Comparison of ENCODE assay signal across 17 cellular contexts in genomic region chr12:132838464-132839080, GRCh38. TPM values are rescaled to one million over a fixed set of nuclear protein-coding genes. Genes with fewer than 3 reads are reported as not detected.
A peak's percentile ranks its signal among the peaks of the same experiment; 100 is the strongest.
DNase-seq lines count a peak whose midpoint lies in the region; ATAC-seq, FAIRE-seq and TF ChIP-seq lines count a peak whose summit lies in the region.
"Had no signal": no experiment of that assay in that cellular context is flagged by ENCODE, and none has a peak within 500 bp of the region (broad histone marks: within the 10 kb centered on the region; RNA-seq: fewer than 3 reads in every experiment).

No MANE protein-coding gene starts in this region.

- POLR2A ChIA-PET in CD8-positive, alpha-beta T cell (lab: Charles Lee), result interaction anchor here (0.9 to 2.6 kb wide), 5 partner anchors 9 to 66 kb away, joined by 3 to 15 read pairs (median 3); partner anchors contain the start of genes CHFR and GOLGA3

- ATAC-seq in CD8-positive, alpha-beta T cell, result no peak
- ATAC-seq in SK-N-SH treated with all-trans-retinoic acid at 6 μM for 48 hours, result peak; percentile 37
- peak in 6 of 8 donors; percentile 16 to 51 (median 24) for ATAC-seq in heart right ventricle
- peak; percentile 45 for ATAC-seq in sciatic nerve
- no peak for ATAC-seq in stimulated activated naive CD8-positive, alpha-beta T cell treated with anti-CD3 and anti-CD28 coated beads, Interleukin-15, amount 100 ng/mL, for 72 hours
- ATAC-seq: GM12878, HCT116 had no signal

- no peak for TF ChIP-seq CTCF in CD8-positive, alpha-beta T cell (IDR thresholded peaks at IDR 0.05)
- TF ChIP-seq CTCF in heart right ventricle (IDR thresholded peaks at IDR 0.05), result no peak
- TF ChIP-seq CTCF in D721Med (IDR thresholded peaks at IDR 0.05; ENCODE audit: insufficient read depth, missing control alignments), result no peak

- no peaks in the 10 kb centered on the region for H3K27me3 Mint-ChIP-seq in CD8-positive, alpha-beta T cell (ENCODE audit: low read depth)
- peaks cover 0 to 3% (median 0%) of the 10 kb centered on the region in 3 donors for H3K27me3 Mint-ChIP-seq in immature natural killer cell (ENCODE audit: low read depth in 3 of 3)
- no peaks in the 10 kb centered on the region for H3K27me3 Mint-ChIP-seq in stimulated activated naive CD8-positive, alpha-beta T cell treated with anti-CD3 and anti-CD28 coated beads, Interleukin-15, amount 100 ng/mL, for 72 hours

- no peak overlapping the region for H3K27ac ChIP-seq in CD8-positive, alpha-beta T cell (ENCODE audit: low read depth, low read length)
- peak overlapping the region in 8 of 10 donors; percentile 6 to 71 (median 52) for H3K27ac ChIP-seq in heart right ventricle
- H3K27ac ChIP-seq: pancreas, PC-9 had no signal

- DNase-seq in CD8-positive, alpha-beta T cell, result no peak
- DNase-seq in heart right ventricle (no peak), sciatic nerve (ENCODE audit: low spot score) (no peak), cerebellum (ENCODE audit: low spot score) (no peak), immature natural killer cell (no peak), D721Med (ENCODE audit: insufficient read length, low spot score) (no peak)
- no peak for DNase-seq in stimulated activated naive CD8-positive, alpha-beta T cell treated with anti-CD3 and anti-CD28 coated beads, Interleukin-15, amount 100 ng/mL, for 72 hours
- DNase-seq: dermis blood vessel endothelial cell, EL, Karpas-422, mammary epithelial cell, NCI-H510A treated with DMSO at 0.1 percent for 48 hours, pancreas, PC-9 had no signal

- no peak for FAIRE-seq in D721Med (lab: Jason Lieb, UNC)
- FAIRE-seq: GM12878, pancreas had no signal

- peaks cover 23% of the 10 kb centered on the region for H3K36me3 ChIP-seq in CD8-positive, alpha-beta T cell (ENCODE audit: insufficient read depth, low read length)
- peaks cover 0 to 66% (median 28%) of the 10 kb centered on the region in 9 donors for H3K36me3 ChIP-seq in heart right ventricle

- H3K4me1 Mint-ChIP-seq in CD8-positive, alpha-beta T cell (ENCODE audit: low read depth), result peaks cover 38% of the 10 kb centered on the region
- peaks cover 6 to 21% of the 10 kb centered on the region in 2 donors for H3K4me1 Mint-ChIP-seq in immature natural killer cell
- peaks cover 57% of the 10 kb centered on the region for H3K4me1 Mint-ChIP-seq in stimulated activated naive CD8-positive, alpha-beta T cell treated with anti-CD3 and anti-CD28 coated beads, Interleukin-15, amount 100 ng/mL, for 72 hours

- 86 to 87% methylated on average over 16 of the region's 16 CpGs for WGBS in heart right ventricle, 2 donors

- H3K27me3 ChIP-seq in CD8-positive, alpha-beta T cell (ENCODE audit: insufficient read depth, low read length), result no peaks in the 10 kb centered on the region
- no peaks in the 10 kb centered on the region for H3K27me3 ChIP-seq in heart right ventricle
- H3K27me3 ChIP-seq: pancreas had no signal

- H3K9me3 ChIP-seq in CD8-positive, alpha-beta T cell (ENCODE audit: low read length), result no peaks in the 10 kb centered on the region
- no peaks in the 10 kb centered on the region for H3K9me3 ChIP-seq in heart right ventricle
- H3K9me3 ChIP-seq: pancreas had no signal

- H3K27ac Mint-ChIP-seq in CD8-positive, alpha-beta T cell, result peak overlapping the region; percentile 68
- peak overlapping the region in 1 of 6 donors; percentile 35 for H3K27ac Mint-ChIP-seq in immature natural killer cell
- H3K27ac Mint-ChIP-seq in stimulated activated naive CD8-positive, alpha-beta T cell treated with anti-CD3 and anti-CD28 coated beads, Interleukin-15, amount 100 ng/mL, for 72 hours, result peak overlapping the region in 1 of 2 donors; percentile 42

- no peaks in the 10 kb centered on the region for H3K9me3 Mint-ChIP-seq in CD8-positive, alpha-beta T cell
- H3K9me3 Mint-ChIP-seq in immature natural killer cell, result no peaks in the 10 kb centered on the region
- H3K9me3 Mint-ChIP-seq in stimulated activated naive CD8-positive, alpha-beta T cell treated with anti-CD3 and anti-CD28 coated beads, Interleukin-15, amount 100 ng/mL, for 72 hours, result no peaks in the 10 kb centered on the region

- H3K4me3 ChIP-seq in CD8-positive, alpha-beta T cell (ENCODE audit: low read depth, low read length), result no peak overlapping the region
- no peak overlapping the region for H3K4me3 ChIP-seq in heart right ventricle
- H3K4me3 ChIP-seq: GM12878, pancreas, PC-9 had no signal

- H3K4me3 Mint-ChIP-seq in CD8-positive, alpha-beta T cell, result no peak overlapping the region
- H3K4me3 Mint-ChIP-seq in immature natural killer cell, result no peak overlapping the region
- no peak overlapping the region for H3K4me3 Mint-ChIP-seq in stimulated activated naive CD8-positive, alpha-beta T cell treated with anti-CD3 and anti-CD28 coated beads, Interleukin-15, amount 100 ng/mL, for 72 hours

- H3K36me3 Mint-ChIP-seq in CD8-positive, alpha-beta T cell, result peaks cover 40% of the 10 kb centered on the region
- H3K36me3 Mint-ChIP-seq in immature natural killer cell, result peaks cover 11 to 26% (median 19%) of the 10 kb centered on the region in 3 donors

- intact Hi-C loops in CD8-positive, alpha-beta T cell (cut with DNase I, micrococcal nuclease), result loop anchor here (5.0 kb wide), 1 partner anchor 34 kb away; no protein-coding TSS in a partner anchor
- intact Hi-C loops in heart right ventricle (cut with DNase I) (no loop called here), sciatic nerve (cut with DNase I) (no loop called here)

- H3K4me1 ChIP-seq in CD8-positive, alpha-beta T cell (ENCODE audit: insufficient read depth, low read length), result peaks cover 42% of the 10 kb centered on the region
- H3K4me1 ChIP-seq in heart right ventricle, result peaks cover 0 to 13% (median 0%) of the 10 kb centered on the region in 9 donors
- H3K4me1 ChIP-seq: pancreas had no signal

- CTCF ChIA-PET in CD8-positive, alpha-beta T cell (lab: Charles Lee), result interaction anchor here (1.1 to 1.2 kb wide), 2 partner anchors 9 to 10 kb away, joined by 3 to 4 read pairs; partner anchors contain the start of gene GOLGA3

TF ChIP-seq in SK-N-SH treated with all-trans-retinoic acid at 6 μM for 48 hours, 23 proteins besides CTCF, POLR2A, EP300 and RAD21:
- no peak for TF ChIP-seq ESRRG (CRISPR knock-in tag; IDR thresholded peaks at IDR 0.05)
- TF ChIP-seq TOX (CRISPR knock-in tag; IDR thresholded peaks at IDR 0.05; ENCODE audit: borderline replicate concordance), result no peak
- TF ChIP-seq ZC3H10 (CRISPR knock-in tag; IDR thresholded peaks at IDR 0.05), result no peak
- no peak for TF ChIP-seq TSHZ2 (CRISPR knock-in tag; IDR thresholded peaks at IDR 0.05)
- TF ChIP-seq BACH2 (CRISPR knock-in tag; IDR thresholded peaks at IDR 0.05; ENCODE audit: borderline replicate concordance), result no peak
- TF ChIP-seq CSRNP3 (CRISPR knock-in tag; IDR thresholded peaks at IDR 0.05), result no peak
- TF ChIP-seq ARNTL (CRISPR knock-in tag; IDR thresholded peaks at IDR 0.05; ENCODE audit: borderline replicate concordance, low read depth), result no peak
- no peak for TF ChIP-seq GLIS3 (CRISPR knock-in tag; IDR thresholded peaks at IDR 0.05)

RNA-seq across cellular contexts. Expression of gene GOLGA3, which starts 9.9 kb away (rescaled TPM):
- 10 to 100 TPM; 31.7 to 33.8 TPM for total RNA-seq in CD8-positive, alpha-beta T cell
- 10 to 100 TPM; 27.7 to 46.1 (median 35.7) TPM for total RNA-seq in heart right ventricle
- polyA plus RNA-seq in heart right ventricle, result 10 to 100 TPM; 10.8 to 12.4 TPM
- 60.6 TPM for total RNA-seq in sciatic nerve
- 44.1 TPM for total RNA-seq in cerebellum
- polyA plus RNA-seq in immature natural killer cell, result 10 to 100 TPM in 1 of 3 donors, 1 to 10 TPM in 1, under 1 TPM in 1; 0.69 to 21.9 (median 3.8) TPM

RNA-seq across cellular contexts. Expression of gene CHFR, which starts 48.8 kb away (rescaled TPM):
- 10 to 100 TPM; 70.6 to 81.1 TPM for total RNA-seq in CD8-positive, alpha-beta T cell
- total RNA-seq in heart right ventricle (10 to 100 TPM; 10.2 to 19.5 (median 15.0) TPM), sciatic nerve (45.5 TPM), cerebellum (46.1 TPM)
- polyA plus RNA-seq in heart right ventricle (10 to 100 TPM; 14.4 to 27.2 TPM), immature natural killer cell (10 to 100 TPM; 28.9 to 66.5 (median 31.5) TPM)

Comparison
In these comparisons a context has a peak if more than half of its experiments do, and no peak if none do; other contexts are left out.
1. ATAC-seq: peak in SK-N-SH treated with all-trans-retinoic acid at 6 μM for 48 hours (single experiment), heart right ventricle (6 of 8) and sciatic nerve (single experiment); none in CD8-positive, alpha-beta T cell (single experiment) and stimulated activated naive CD8-positive, alpha-beta T cell treated with anti-CD3 and anti-CD28 coated beads, Interleukin-15, amount 100 ng/mL, for 72 hours (single experiment).
2. intact Hi-C loops: an anchor here in CD8-positive, alpha-beta T cell (5.0 kb wide); none called in heart right ventricle and sciatic nerve.